In the genomic region with DNA sequence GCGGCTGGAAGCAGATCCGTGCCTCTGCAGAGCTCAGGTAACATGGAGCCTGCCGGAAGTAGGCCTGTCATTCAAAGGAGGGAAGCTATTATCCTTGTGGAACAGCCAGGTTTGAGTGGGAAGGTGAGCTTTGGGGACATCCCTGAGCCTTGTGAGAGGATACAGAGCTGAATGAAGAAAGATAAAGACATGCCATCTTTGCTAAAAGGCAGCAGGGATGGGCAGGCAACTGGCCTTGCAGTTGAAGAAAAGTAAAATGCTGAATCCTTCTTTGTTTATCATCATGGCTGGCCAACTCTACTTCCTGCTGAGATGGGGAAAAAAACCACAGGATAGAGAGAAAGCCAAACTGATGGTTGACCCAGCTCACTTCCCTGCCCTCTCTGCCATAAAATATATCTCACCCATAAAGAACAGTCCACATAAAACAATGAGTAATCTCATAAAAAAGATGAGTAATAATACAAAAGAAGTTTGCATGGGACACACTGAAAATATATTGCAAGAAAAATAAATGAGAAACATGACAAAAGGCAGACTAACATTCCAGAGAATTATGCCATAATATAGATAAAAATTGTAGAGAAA, we compare ENCODE assay signal across 16 cellular contexts.
DNase-seq lines count a peak whose midpoint lies in the region; ATAC-seq and TF ChIP-seq lines count a peak whose summit lies in the region.
"Had no signal": no experiment of that assay in that cellular context is flagged by ENCODE, and none has a peak within 500 bp of the region (broad histone marks: within the 10 kb centered on the region; RNA-seq: fewer than 3 reads in every experiment).

No MANE protein-coding gene starts in this region.

- no peaks in the 10 kb centered on the region for H3K36me3 ChIP-seq in Loucy (ENCODE audit: insufficient read depth, low read length)
- no peaks in the 10 kb centered on the region for H3K36me3 ChIP-seq in brain microvascular endothelial cell (replicated peaks)
- no peaks in the 10 kb centered on the region for H3K36me3 ChIP-seq in mesenchymal stem cell (ENCODE audit: control insufficient read depth in 1 of 2, insufficient read depth in 2 of 2, low read depth in 1 of 2, low read length in 2 of 2)
- H3K36me3 ChIP-seq in right lobe of liver = no peaks in the 10 kb centered on the region
- no peaks in the 10 kb centered on the region for H3K36me3 ChIP-seq in CD4-positive, alpha-beta memory T cell (ENCODE audit: insufficient read depth, low read length)
- H3K36me3 ChIP-seq: SJSA1, suprapubic skin had no signal

- peak overlapping the region; percentile 16 to 83 for H3K18ac ChIP-seq in mesenchymal stem cell (ENCODE audit: low read depth in 1 of 2, low read length in 2 of 2)

- H2BK15ac ChIP-seq in mesenchymal stem cell (ENCODE audit: low read depth, poor library complexity, severe bottlenecking) = no peak overlapping the region

- H3K9me3 ChIP-seq in Loucy (ENCODE audit: insufficient read depth, low read depth, low read length) (no peaks in the 10 kb centered on the region), mesenchymal stem cell (ENCODE audit: control insufficient read depth, low read length) (no peaks in the 10 kb centered on the region), right lobe of liver (no peaks in the 10 kb centered on the region)
- H3K9me3 ChIP-seq in CD4-positive, alpha-beta memory T cell (ENCODE audit: control insufficient read depth in 1 of 2, low read length in 2 of 2) = no peaks in the 10 kb centered on the region
- H3K9me3 ChIP-seq: Caco-2, SJSA1, suprapubic skin had no signal

- H2BK5ac ChIP-seq in mesenchymal stem cell (ENCODE audit: low read depth, low read length, poor library complexity, severe bottlenecking) = no peak overlapping the region

- H3K4me1 ChIP-seq in Loucy (ENCODE audit: insufficient read depth, low read length, poor library complexity, severe bottlenecking) = peaks cover 68% of the 10 kb centered on the region
- H3K4me1 ChIP-seq in mesenchymal stem cell (ENCODE audit: control insufficient read depth, insufficient read depth, low read depth, low read length) = peaks cover 3% of the 10 kb centered on the region
- H3K4me1 ChIP-seq in right lobe of liver = no peaks in the 10 kb centered on the region
- no peaks in the 10 kb centered on the region for H3K4me1 ChIP-seq in CD4-positive, alpha-beta memory T cell (ENCODE audit: insufficient read depth, low read length)
- H3K4me1 ChIP-seq: Caco-2, suprapubic skin had no signal

- no peaks in the 10 kb centered on the region for H3K79me1 ChIP-seq in mesenchymal stem cell (replicated peaks; ENCODE audit: low read length, poor library complexity, severe bottlenecking)

- H3K4ac ChIP-seq in mesenchymal stem cell (ENCODE audit: low read depth in 1 of 2, low read length in 2 of 2) = no peak overlapping the region

- POLR2A ChIA-PET in CD4-positive, alpha-beta memory T cell (lab: Charles Lee; ENCODE audit: partially characterized antibody) = interaction anchor here (0.7 kb wide), 1 partner anchor 205 kb away, joined by 3 read pairs; no protein-coding TSS in a partner anchor

- DNase-seq in COLO829 (ENCODE audit: low spot score) = peak; percentile 11
- DNase-seq in brain microvascular endothelial cell = peak; percentile 61
- DNase-seq in mesenchymal stem cell = peak; percentile 29
- no peak for DNase-seq in right lobe of liver
- no peak for DNase-seq in immature natural killer cell
- no peak for DNase-seq in activated CD4-positive, alpha-beta T cell treated with anti-CD3 and anti-CD28 coated beads, Interleukin-2, amount 50 U/mL, for 48 hours
- no peak for DNase-seq in CD4-positive, alpha-beta memory T cell
- DNase-seq: activated CD4-positive, alpha-beta T cell treated with anti-CD3 and anti-CD28 coated beads, Interleukin-2, amount 50 U/mL, for 4 hours; Caco-2; head of caudate nucleus; NCI-H2029 treated with DMSO at 0.1 percent for 48 hours; stimulated activated CD4-positive, alpha-beta T cell treated with anti-CD3 and anti-CD28 coated beads, Interleukin-1b, Interleukin-23, amount 100 ng/mL, for 48 hours had no signal

- peaks cover 3% of the 10 kb centered on the region; the same call in 1 of the 2 replicates for H3K79me2 ChIP-seq in Loucy (ENCODE audit: insufficient read depth, low read length)

- in situ Hi-C loops in brain microvascular endothelial cell (cut with HindIII; ENCODE audit: low pct_ligation_motif_present, low sequenced_read_pairs) = no loop called here

- peak overlapping the region; percentile 63 for H3K9ac ChIP-seq in Loucy (ENCODE audit: low read depth, low read length, poor library complexity, severe bottlenecking)
- H3K9ac ChIP-seq in mesenchymal stem cell (ENCODE audit: low read length) = peak overlapping the region; percentile 68

- 87% methylated on average over 3 of the region's 3 CpGs for WGBS in mesenchymal stem cell
- WGBS in right lobe of liver (ENCODE audit: insufficient coverage, low coverage, low lambda C conversion rate, missing lambda C conversion rate) = 79% methylated on average over 3 of the region's 3 CpGs

- H4K8ac ChIP-seq in mesenchymal stem cell (ENCODE audit: low read length) = peak overlapping the region; percentile 82

- no peaks in the 10 kb centered on the region for H3K36me3 Mint-ChIP-seq in immature natural killer cell
- no peaks in the 10 kb centered on the region for H3K36me3 Mint-ChIP-seq in CD4-positive, alpha-beta memory T cell
- H3K36me3 Mint-ChIP-seq: brain had no signal

- H3K27me3 Mint-ChIP-seq in immature natural killer cell (ENCODE audit: low read depth in 3 of 3) = peaks cover 2 to 4% (median 4%) of the 10 kb centered on the region in 3 donors
- H3K27me3 Mint-ChIP-seq in CD4-positive, alpha-beta memory T cell = peaks cover 0 to 2% of the 10 kb centered on the region in 2 donors

- peak overlapping the region; percentile 7 to 92 for H2BK12ac ChIP-seq in mesenchymal stem cell (ENCODE audit: low read length in 2 of 2)

- peak overlapping the region; percentile 43 for H2AK5ac ChIP-seq in mesenchymal stem cell (ENCODE audit: low read length, severe bottlenecking)

- no peak for ATAC-seq in right lobe of liver

- no peak overlapping the region for H2BK120ac ChIP-seq in mesenchymal stem cell (ENCODE audit: low read depth, low read length)

- peak overlapping the region; percentile 46 for H3K27ac ChIP-seq in brain microvascular endothelial cell
- H3K27ac ChIP-seq in mesenchymal stem cell (ENCODE audit: low read length, poor library complexity, severe bottlenecking) = peak overlapping the region; percentile 58
- H3K27ac ChIP-seq in right lobe of liver = no peak overlapping the region
- no peak overlapping the region for H3K27ac ChIP-seq in CD4-positive, alpha-beta memory T cell (ENCODE audit: low read depth, low read length)
- H3K27ac ChIP-seq: SJSA1, suprapubic skin had no signal

- no peaks in the 10 kb centered on the region for H4K20me1 ChIP-seq in Loucy (ENCODE audit: insufficient read depth, low read length, poor library complexity, severe bottlenecking)

- no peak overlapping the region for H4K91ac ChIP-seq in mesenchymal stem cell (ENCODE audit: low read length)

- TF ChIP-seq CTCF in Loucy (conservative IDR thresholded peaks at IDR 0.05; ENCODE audit: low read length) = no peak
- no peak for TF ChIP-seq CTCF in brain microvascular endothelial cell (IDR thresholded peaks at IDR 0.05; ENCODE audit: low read depth, low read length, missing control alignments)
- no peak for TF ChIP-seq CTCF in right lobe of liver (IDR thresholded peaks at IDR 0.05)

- H2AFZ ChIP-seq in Loucy (ENCODE audit: low read length) (no peak overlapping the region), mesenchymal stem cell (ENCODE audit: low read depth, low read length) (peak overlapping the region; percentile 18)

- H3K4me3 ChIP-seq in Loucy (ENCODE audit: low read length, poor library complexity, severe bottlenecking) (peak overlapping the region; percentile 51), brain microvascular endothelial cell (ENCODE audit: low read depth, low read length) (no peak overlapping the region), mesenchymal stem cell (ENCODE audit: insufficient read depth in 1 of 2, low read depth in 1 of 2, low read length in 2 of 2) (no peak overlapping the region), right lobe of liver (no peak overlapping the region)
- no peak overlapping the region for H3K4me3 ChIP-seq in CD4-positive, alpha-beta memory T cell (ENCODE audit: low read length in 2 of 2)
- H3K4me3 ChIP-seq: SJSA1, suprapubic skin had no signal

- H3K27me3 ChIP-seq in Loucy (ENCODE audit: insufficient read depth, low read length, poor library complexity, severe bottlenecking) (no peaks in the 10 kb centered on the region), brain microvascular endothelial cell (replicated peaks) (no peaks in the 10 kb centered on the region), mesenchymal stem cell (ENCODE audit: control insufficient read depth in 1 of 2, insufficient read depth in 1 of 2, low read length in 2 of 2) (peaks cover 0 to 4% of the 10 kb centered on the region in 2 experiments), right lobe of liver (no peaks in the 10 kb centered on the region)
- no peaks in the 10 kb centered on the region for H3K27me3 ChIP-seq in CD4-positive, alpha-beta memory T cell (ENCODE audit: insufficient read depth, low read length)
- H3K27me3 ChIP-seq: SJSA1, suprapubic skin had no signal

- H3K4me2 ChIP-seq in Loucy (ENCODE audit: low read depth, low read length, poor library complexity, severe bottlenecking) = peak overlapping the region; percentile 60
- H3K4me2 ChIP-seq in mesenchymal stem cell (ENCODE audit: low read length, poor library complexity, severe bottlenecking) = no peak overlapping the region

- H3K4me3 Mint-ChIP-seq in immature natural killer cell = no peak overlapping the region
- no peak overlapping the region for H3K4me3 Mint-ChIP-seq in CD4-positive, alpha-beta memory T cell
- H3K4me3 Mint-ChIP-seq: brain had no signal

- H3K9me3 Mint-ChIP-seq in immature natural killer cell = no peaks in the 10 kb centered on the region
- H3K9me3 Mint-ChIP-seq in CD4-positive, alpha-beta memory T cell = no peaks in the 10 kb centered on the region
- H3K9me3 Mint-ChIP-seq: brain had no signal

- peak overlapping the region in 1 of 2 experiments; percentile 11 for H3K14ac ChIP-seq in mesenchymal stem cell (ENCODE audit: low read length in 2 of 2)

- H3K9me2 ChIP-seq in Loucy (replicated peaks; ENCODE audit: low read depth, low read length) = no peaks in the 10 kb centered on the region

- no peak overlapping the region for H3K27ac Mint-ChIP-seq in immature natural killer cell
- no peak overlapping the region for H3K27ac Mint-ChIP-seq in CD4-positive, alpha-beta memory T cell

- intact Hi-C loops in right lobe of liver (cut with DNase I) = no loop called here
- intact Hi-C loops in CD4-positive, alpha-beta memory T cell (cut with micrococcal nuclease) = no loop called here

- CTCF ChIA-PET in CD4-positive, alpha-beta memory T cell (lab: Charles Lee; ENCODE audit: partially characterized antibody) = no interaction called here

- H3F3A ChIP-seq in Loucy (ENCODE audit: low read depth) = peaks cover 6% of the 10 kb centered on the region; the same call in 1 of the 2 replicates

- no peak for TF ChIP-seq POLR2A in right lobe of liver (IDR thresholded peaks at IDR 0.05)

- peaks cover 0 to 6% of the 10 kb centered on the region in 2 donors for H3K4me1 Mint-ChIP-seq in immature natural killer cell
- H3K4me1 Mint-ChIP-seq in CD4-positive, alpha-beta memory T cell = peaks cover 0 to 4% (median 1%) of the 10 kb centered on the region in 4 donors

- H3K23ac ChIP-seq in mesenchymal stem cell (ENCODE audit: low read length in 2 of 2) = no peak overlapping the region

Comparison
In these comparisons a context has a peak if more than half of its experiments do, and no peak if none do; other contexts are left out.
1. DNase-seq: peak in COLO829 (single experiment), brain microvascular endothelial cell (single experiment) and mesenchymal stem cell (single experiment); none in right lobe of liver (0 of 3), immature natural killer cell (0 of 3), activated CD4-positive, alpha-beta T cell treated with anti-CD3 and anti-CD28 coated beads, Interleukin-2, amount 50 U/mL, for 48 hours (0 of 2) and CD4-positive, alpha-beta memory T cell (0 of 5).
2. H3K27ac ChIP-seq: peak in brain microvascular endothelial cell (single experiment) and mesenchymal stem cell (single experiment); none in right lobe of liver (0 of 3) and CD4-positive, alpha-beta memory T cell (single experiment).